In genomic region chr17:65556014-65556909, GRCh38 we compare ENCODE assay signal across 1 cellular context.
A peak's percentile ranks its signal among the peaks of the same experiment; 100 is the strongest.
TF ChIP-seq lines count a peak whose summit lies in the region.

No MANE protein-coding gene starts in this region.

TF ChIP-seq in HEK293, 187 proteins besides CTCF, POLR2A, EP300 and RAD21 (continued from another document and continues in another):
- TF ChIP-seq ZBTB49 (tag by site-specific recombination; IDR thresholded peaks at IDR 0.05; ENCODE audit: low read depth) (no peak), ZNF701 (tag by site-specific recombination; IDR thresholded peaks at IDR 0.05) (no peak), ZNF10 (tag by site-specific recombination; IDR thresholded peaks at IDR 0.05) (peak; percentile 28; the same call in 1 of the 2 replicates), SP2 (tag by site-specific recombination; IDR thresholded peaks at IDR 0.05) (peak; percentile 40; the same call in 1 of the 2 replicates), PRDM1 (tag by site-specific recombination; IDR thresholded peaks at IDR 0.05) (no peak; the same call in none of the 2 replicates), ZNF600 (tag by site-specific recombination; IDR thresholded peaks at IDR 0.05) (no peak), ZNF202 (tag by site-specific recombination; IDR thresholded peaks at IDR 0.05; ENCODE audit: borderline replicate concordance) (no peak), SP7 (tag by site-specific recombination; IDR thresholded peaks at IDR 0.05) (peak; percentile 74), ZNF404 (tag by site-specific recombination; IDR thresholded peaks at IDR 0.05) (no peak), ZNF624 (tag by site-specific recombination; IDR thresholded peaks at IDR 0.05) (no peak), ZNF148 (tag by site-specific recombination; IDR thresholded peaks at IDR 0.05; ENCODE audit: borderline replicate concordance) (no peak), ZNF354C (tag by site-specific recombination; IDR thresholded peaks at IDR 0.05; ENCODE audit: borderline replicate concordance, low read depth) (no peak), ZNF501 (tag by site-specific recombination; IDR thresholded peaks at IDR 0.05) (no peak), ZNF335 (tag by site-specific recombination; conservative IDR thresholded peaks at IDR 0.05) (peak; percentile 84), ZNF221 (tag by site-specific recombination; IDR thresholded peaks at IDR 0.05; ENCODE audit: borderline replicate concordance) (no peak), ZNF112 (tag by site-specific recombination; IDR thresholded peaks at IDR 0.05) (no peak), SCRT1 (tag by site-specific recombination; IDR thresholded peaks at IDR 0.05; ENCODE audit: borderline replicate concordance) (no peak), ZNF157 (tag by site-specific recombination; IDR thresholded peaks at IDR 0.05) (no peak), TCF7L2 (IDR thresholded peaks at IDR 0.05; ENCODE audit: borderline replicate concordance, low read depth, low read length) (peak; percentile 25; the same call in 1 of the 2 replicates), HIC1 (tag by site-specific recombination; IDR thresholded peaks at IDR 0.05) (no peak), ZNF792 (tag by site-specific recombination; IDR thresholded peaks at IDR 0.05) (no peak), ZNF785 (tag by site-specific recombination; IDR thresholded peaks at IDR 0.05) (0 out of 2 replicates have a peak, but pooled peaks have one; percentile 39), ZNF48 (tag by site-specific recombination; IDR thresholded peaks at IDR 0.05) (no peak), ZBTB21 (tag by site-specific recombination; IDR thresholded peaks at IDR 0.05) (no peak), ZNF645 (tag by site-specific recombination; IDR thresholded peaks at IDR 0.05) (no peak), GLI2 (tag by site-specific recombination; IDR thresholded peaks at IDR 0.05; ENCODE audit: borderline replicate concordance, low read depth) (no peak), ZNF121 (tag by site-specific recombination; IDR thresholded peaks at IDR 0.05) (peak; percentile 58; the same call in 1 of the 2 replicates), ZNF692 (tag by site-specific recombination; IDR thresholded peaks at IDR 0.05) (no peak), ZNF518A (tag by site-specific recombination; conservative IDR thresholded peaks at IDR 0.05; ENCODE audit: low read depth) (no peak), ZNF561 (tag by site-specific recombination; IDR thresholded peaks at IDR 0.05; ENCODE audit: borderline replicate concordance) (no peak), ZNF18 (tag by site-specific recombination; IDR thresholded peaks at IDR 0.05) (0 out of 2 replicates have a peak, but pooled peaks have one; percentile 28), ZBTB7A (tag by site-specific recombination; IDR thresholded peaks at IDR 0.05; ENCODE audit: low read depth) (no peak), ZBTB8A (tag by site-specific recombination; IDR thresholded peaks at IDR 0.05) (peak; percentile 65), ZBTB26 (tag by site-specific recombination; optimal IDR thresholded peaks at IDR 0.05) (no peak), PBX3 (CRISPR knock-in tag; IDR thresholded peaks at IDR 0.05) (no peak), ZSCAN23 (tag by site-specific recombination; IDR thresholded peaks at IDR 0.05) (no peak), ZNF292 (tag by site-specific recombination; IDR thresholded peaks at IDR 0.05; ENCODE audit: borderline replicate concordance, low read depth) (no peak), ZNF184 (tag by site-specific recombination; IDR thresholded peaks at IDR 0.05) (no peak), YY2 (tag by site-specific recombination; IDR thresholded peaks at IDR 0.05) (no peak), INSM2 (tag by site-specific recombination; IDR thresholded peaks at IDR 0.05) (no peak)
